Comparison of ENCODE assay signal across 8 cellular contexts in the genomic region with DNA sequence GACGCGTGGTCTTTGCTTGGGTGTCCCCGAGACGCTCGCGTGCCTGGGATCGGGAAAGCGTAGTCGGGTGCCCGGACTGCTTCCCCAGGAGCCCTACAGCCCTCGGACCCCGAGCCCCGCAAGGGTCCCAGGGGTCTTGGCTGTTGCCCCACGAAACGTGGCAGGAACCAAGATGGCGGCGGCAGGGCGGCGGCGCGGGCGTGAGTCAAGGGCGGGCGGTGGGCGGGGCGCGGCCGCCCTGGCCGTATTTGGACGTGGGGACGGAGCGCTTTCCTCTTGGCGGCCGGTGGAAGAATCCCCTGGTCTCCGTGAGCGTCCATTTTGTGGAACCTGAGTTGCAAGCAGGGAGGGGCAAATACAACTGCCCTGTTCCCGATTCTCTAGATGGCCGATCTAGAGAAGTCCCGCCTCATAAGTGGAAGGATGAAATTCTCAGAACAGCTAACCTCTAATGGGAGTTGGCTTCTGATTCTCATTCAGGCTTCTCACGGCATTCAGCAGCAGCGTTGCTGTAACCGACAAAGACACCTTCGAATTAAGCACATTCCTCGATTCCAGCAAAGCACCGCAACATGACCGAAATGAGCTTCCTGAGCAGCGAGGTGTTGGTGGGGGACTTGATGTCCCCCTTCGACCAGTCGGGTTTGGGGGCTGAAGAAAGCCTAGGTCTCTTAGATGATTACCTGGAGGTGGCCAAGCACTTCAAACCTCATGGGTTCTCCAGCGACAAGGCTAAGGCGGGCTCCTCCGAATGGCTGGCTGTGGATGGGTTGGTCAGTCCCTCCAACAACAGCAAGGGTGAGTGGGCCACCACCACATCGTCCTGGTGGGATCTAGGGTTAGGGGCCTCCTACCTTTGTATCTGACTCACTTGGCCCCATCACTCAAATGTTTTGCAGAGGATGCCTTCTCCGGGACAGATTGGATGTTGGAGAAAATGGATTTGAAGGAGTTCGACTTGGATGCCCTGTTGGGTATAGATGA. TPM values are rescaled to one million over a fixed set of nuclear protein-coding genes. Genes with fewer than 3 reads are reported as not detected.
DNase-seq lines count a peak whose midpoint lies in the region; ATAC-seq and TF ChIP-seq lines count a peak whose summit lies in the region.

No MANE protein-coding gene starts in this region.

- no peak overlapping the region for H3K23ac ChIP-seq in trophoblast cell (ENCODE audit: low read length)

- H2AK5ac ChIP-seq in trophoblast cell (ENCODE audit: low read length) = peak overlapping the region; percentile 100

- H3K79me2 ChIP-seq in trophoblast cell (ENCODE audit: control insufficient read depth, insufficient read depth, low read length, poor library complexity) = peaks cover 20% of the 10 kb centered on the region

- H3K4me1 ChIP-seq in trophoblast cell (ENCODE audit: control insufficient read depth in 1 of 2, insufficient read depth in 2 of 2, low read length in 2 of 2) (peaks cover 11 to 17% of the 10 kb centered on the region in 2 experiments), vagina (peaks cover 57% of the 10 kb centered on the region)

- peak overlapping the region; percentile 97 for H3K18ac ChIP-seq in trophoblast cell (ENCODE audit: low read length)

- H3K27me3 ChIP-seq in trophoblast cell (ENCODE audit: insufficient read depth, low read length) (no peaks in the 10 kb centered on the region), vagina (no peaks in the 10 kb centered on the region)

- intact Hi-C loops in Right ventricle myocardium superior (cut with DNase I) (loop anchor here (10.0 kb wide), 2 partner anchors 176 to 346 kb away; partner anchors contain the start of gene SYNGR1), vagina (cut with DNase I) (loop anchor here (10.0 kb wide), 1 partner anchor 346 kb away; no protein-coding TSS in a partner anchor)

- H3K79me1 ChIP-seq in trophoblast cell (ENCODE audit: low read length) = peaks cover 20% of the 10 kb centered on the region

- peaks cover 32 to 48% of the 10 kb centered on the region in 2 experiments for H3K36me3 ChIP-seq in trophoblast cell (ENCODE audit: control insufficient read depth in 1 of 2, insufficient read depth in 2 of 2, low read length in 2 of 2)
- peaks cover 0 to 32% of the 10 kb centered on the region in 2 donors for H3K36me3 ChIP-seq in vagina

- peak overlapping the region; percentile 100 for H3K9ac ChIP-seq in trophoblast cell (ENCODE audit: low read length)

- peak overlapping the region; percentile 72 for H3K4me2 ChIP-seq in trophoblast cell (ENCODE audit: low read length)

- TF ChIP-seq CTCF in AG09319 (IDR thresholded peaks at IDR 0.05; ENCODE audit: low read depth, low read length) = no peak
- no peak for TF ChIP-seq CTCF in vagina (IDR thresholded peaks at IDR 0.05)

- peak overlapping the region; percentile 99 for H3K14ac ChIP-seq in trophoblast cell (ENCODE audit: low read length)

- H3K9me3 ChIP-seq in trophoblast cell (ENCODE audit: insufficient read depth, low read depth, low read length) = no peaks in the 10 kb centered on the region
- no peaks in the 10 kb centered on the region for H3K9me3 ChIP-seq in vagina

- ATAC-seq in GM18873 (IDR thresholded peaks at IDR 0.05; ENCODE audit: low FRiP score, unreplicated experiment) (peak; percentile 14), HG03439 (IDR thresholded peaks at IDR 0.05; ENCODE audit: unreplicated experiment) (peak; percentile 7), Right ventricle myocardium superior (ENCODE audit: poor library complexity) (peak; percentile 66)

- H3K4me3 ChIP-seq in trophoblast cell (ENCODE audit: low read depth, low read length) = peak overlapping the region; percentile 98
- H3K4me3 ChIP-seq in vagina = peak overlapping the region; percentile 87 to 97

- H4K12ac ChIP-seq in trophoblast cell (ENCODE audit: low read depth, low read length) = peak overlapping the region; percentile 98

- TF ChIP-seq POLR2A in vagina (IDR thresholded peaks at IDR 0.05) = no peak

- H2AFZ ChIP-seq in trophoblast cell (ENCODE audit: insufficient read depth, low read length, poor library complexity) = peak overlapping the region; percentile 58

- peak overlapping the region; percentile 97 for H3K27ac ChIP-seq in trophoblast cell (ENCODE audit: low read depth, low read length)
- peak overlapping the region; percentile 99 for H3K27ac ChIP-seq in vagina

- H3K4ac ChIP-seq in trophoblast cell (ENCODE audit: low read depth, low read length) = peak overlapping the region; percentile 99

- H4K91ac ChIP-seq in trophoblast cell (ENCODE audit: low read depth, low read length) = peak overlapping the region; percentile 95

- peak overlapping the region; percentile 98 for H4K8ac ChIP-seq in trophoblast cell (ENCODE audit: low read depth, low read length)

- peak; percentile 53 for DNase-seq in AG09319 (ENCODE audit: extremely low read depth, low read depth)
- peak; percentile 43 for DNase-seq in SKM-1 (lab: John Stamatoyannopoulos, UW; ENCODE audit: unreplicated experiment)
- DNase-seq in activated naive CD8-positive, alpha-beta T cell treated with anti-CD3 and anti-CD28 coated beads, Interleukin-2, amount 50 U/mL, for 16 hours (ENCODE audit: low read depth, low spot score) = peak; percentile 38
- peak; percentile 90 for DNase-seq in Right ventricle myocardium superior
- peak; percentile 57 to 75 for DNase-seq in trophoblast cell
- no peak for DNase-seq in vagina (ENCODE audit: extremely low spot score in 2 of 2)

- peak overlapping the region; percentile 93 for H2BK5ac ChIP-seq in trophoblast cell (ENCODE audit: low read depth, low read length, poor library complexity)

- no CpG with 5 or more reads among the region's 55 CpGs for WGBS in trophoblast cell (ENCODE audit: extremely low coverage, insufficient coverage, insufficient read length)

- peak overlapping the region; percentile 77 for H2BK120ac ChIP-seq in trophoblast cell (ENCODE audit: insufficient read depth, low read length, poor library complexity)

- H2BK12ac ChIP-seq in trophoblast cell (ENCODE audit: low read length) = no peak overlapping the region

RNA-seq across cellular contexts. Expression of gene ATF4, which starts 0.8 kb away (rescaled TPM):
- total RNA-seq in Right ventricle myocardium superior (200 TPM), vagina (246 TPM)
- polyA plus RNA-seq in trophoblast cell (2013) = 602 and 615 TPM in 2 replicates

RNA-seq across cellular contexts. Expression of gene RPS19BP1, which starts 11.4 kb away (rescaled TPM):
- total RNA-seq in Right ventricle myocardium superior (59.0 TPM), vagina (107 TPM)
- polyA plus RNA-seq in trophoblast cell (2013) = 87.1 and 87.7 TPM in 2 replicates

RNA-seq across cellular contexts. Expression of gene MIEF1, which starts 19.1 kb away (rescaled TPM):
- total RNA-seq in Right ventricle myocardium superior = 16.7 TPM
- polyA plus RNA-seq in trophoblast cell (2013) = 26.5 and 27.5 TPM in 2 replicates
- 18.9 TPM for total RNA-seq in vagina

RNA-seq across cellular contexts. Expression of gene CACNA1I, which starts 49.4 kb away (rescaled TPM):
- total RNA-seq in Right ventricle myocardium superior = 0.03 TPM
- 0.08 and 0.10 TPM in 2 replicates for polyA plus RNA-seq in trophoblast cell (2013)
- 1.2 TPM for total RNA-seq in vagina

Comparison
In these comparisons a context has a peak if more than half of its experiments do, and no peak if none do; other contexts are left out.
1. DNase-seq: peak in AG09319 (single experiment), SKM-1 (single experiment), activated naive CD8-positive, alpha-beta T cell treated with anti-CD3 and anti-CD28 coated beads, Interleukin-2, amount 50 U/mL, for 16 hours (single experiment), Right ventricle myocardium superior (single experiment) and trophoblast cell (2 of 2); none in vagina (0 of 2).
2. ATAC-seq: peak in every context shown above with its lines; median percentile 66 in Right ventricle myocardium superior; 14 in GM18873; 7 in HG03439.